ENCODE assay signal across 9 cellular contexts in genomic region chr12:48680861-48681260, GRCh38. TPM values are rescaled to one million over a fixed set of nuclear protein-coding genes. Genes with fewer than 3 reads are reported as not detected.
DNase-seq lines count a peak whose midpoint lies in the region; ATAC-seq and TF ChIP-seq lines count a peak whose summit lies in the region.
"Had no signal": no experiment of that assay in that cellular context is flagged by ENCODE, and none has a peak within 500 bp of the region (broad histone marks: within the 10 kb centered on the region; RNA-seq: fewer than 3 reads in every experiment).

No MANE protein-coding gene starts in this region.

- 72 to 80% methylated on average over 9 to 12 of the region's 13 CpGs for WGBS in transverse colon (ENCODE audit: low coverage in 1 of 2), 2 donors

- H3K27me3 Mint-ChIP-seq in activated naive CD4-positive, alpha-beta T cell treated with anti-CD3 and anti-CD28 coated beads for 36 hours (ENCODE audit: low read depth) = no peaks in the 10 kb centered on the region

- peaks cover 48% of the 10 kb centered on the region for H3K4me1 ChIP-seq in lower lobe of right lung
- peaks cover 16 to 57% (median 34%) of the 10 kb centered on the region in 4 donors for H3K4me1 ChIP-seq in transverse colon

- no peaks in the 10 kb centered on the region for H3K9me3 Mint-ChIP-seq in activated naive CD4-positive, alpha-beta T cell treated with anti-CD3 and anti-CD28 coated beads for 36 hours

- H3K36me3 ChIP-seq in lower lobe of right lung (peaks cover 44% of the 10 kb centered on the region), transverse colon (peaks cover 0 to 20% (median 2%) of the 10 kb centered on the region in 4 donors)

- peaks cover 45% of the 10 kb centered on the region for H3K36me3 Mint-ChIP-seq in activated naive CD4-positive, alpha-beta T cell treated with anti-CD3 and anti-CD28 coated beads for 36 hours (ENCODE audit: low read depth)

- no peak for TF ChIP-seq POLR2A in transverse colon (IDR thresholded peaks at IDR 0.05)

- CTCF ChIA-PET in activated naive CD4-positive, alpha-beta T cell treated with anti-CD3 and anti-CD28 coated beads for 36 hours (lab: Charles Lee) = no interaction called here

- H3K27ac ChIP-seq in lower lobe of right lung = no peak overlapping the region
- H3K27ac ChIP-seq in transverse colon = peak overlapping the region in 2 of 4 donors; percentile 96 to 97

- H3K4me3 Mint-ChIP-seq in activated naive CD4-positive, alpha-beta T cell treated with anti-CD3 and anti-CD28 coated beads for 36 hours = peak overlapping the region; percentile 98

- peak overlapping the region; percentile 93 for H3K27ac Mint-ChIP-seq in activated naive CD4-positive, alpha-beta T cell treated with anti-CD3 and anti-CD28 coated beads for 36 hours

- intact Hi-C loops in activated naive CD4-positive, alpha-beta T cell treated with anti-CD3 and anti-CD28 coated beads for 36 hours (cut with micrococcal nuclease) = loop anchor here (5.0 kb wide), 1 partner anchor 116 kb away; no protein-coding TSS in a partner anchor
- intact Hi-C loops in lower lobe of right lung (cut with DNase I) (no loop called here), transverse colon (cut with DNase I; ENCODE audit: low total_unique reads) (no loop called here)

- in situ Hi-C loops in astrocyte of the cerebellum (cut with HindIII; ENCODE audit: low sequenced_read_pairs) (no loop called here), transverse colon (cut with MboI; ENCODE audit: low pct_ligation_motif_present in 1 of 4, low pct_unique_long_range_greater_than_20kb in 1 of 4, low sequenced_read_pairs in 3 of 4) (no loop called here)

- no peak for TF ChIP-seq CTCF in astrocyte of the cerebellum (IDR thresholded peaks at IDR 0.05; ENCODE audit: low read depth, low read length, missing control alignments)
- TF ChIP-seq CTCF in lower lobe of right lung (IDR thresholded peaks at IDR 0.05) = no peak
- TF ChIP-seq CTCF in transverse colon (IDR thresholded peaks at IDR 0.05) = no peak

- DNase-seq in activated naive CD4-positive, alpha-beta T cell treated with anti-CD3 and anti-CD28 coated beads for 36 hours = no peak
- DNase-seq in activated naive CD4-positive, alpha-beta T cell treated with anti-CD3 and anti-CD28 coated beads, Interleukin-2, amount 50 U/mL, for 16 hours = no peak
- DNase-seq in astrocyte of the cerebellum (ENCODE audit: low read depth) = no peak
- DNase-seq in lower lobe of right lung = no peak
- DNase-seq in transverse colon = no peak
- DNase-seq: small intestine had no signal

- peak overlapping the region; percentile 98 for H3K4me3 ChIP-seq in astrocyte of the cerebellum (ENCODE audit: low read depth, low read length)
- peak overlapping the region; percentile 81 for H3K4me3 ChIP-seq in lower lobe of right lung
- peak overlapping the region; percentile 65 to 99 (median 89) for H3K4me3 ChIP-seq in transverse colon

- H3K27me3 ChIP-seq in lower lobe of right lung (ENCODE audit: low read depth) (no peaks in the 10 kb centered on the region), transverse colon (no peaks in the 10 kb centered on the region)

- H3K9me3 ChIP-seq in lower lobe of right lung (no peaks in the 10 kb centered on the region), transverse colon (no peaks in the 10 kb centered on the region)

- ATAC-seq in lower lobe of right lung (no peak), HG03469 (IDR thresholded peaks at IDR 0.05; ENCODE audit: unreplicated experiment) (no peak), HG02938 (IDR thresholded peaks at IDR 0.05; ENCODE audit: unreplicated experiment) (no peak), GM18907 (IDR thresholded peaks at IDR 0.05; ENCODE audit: unreplicated experiment) (no peak)

- no peak for TF ChIP-seq EP300 in transverse colon (IDR thresholded peaks at IDR 0.05; ENCODE audit: low read depth)

- H3K4me1 Mint-ChIP-seq in activated naive CD4-positive, alpha-beta T cell treated with anti-CD3 and anti-CD28 coated beads for 36 hours (ENCODE audit: low read depth) = peaks cover 57% of the 10 kb centered on the region

RNA-seq across cellular contexts. Expression of gene KANSL2, which starts 1.2 kb away (rescaled TPM):
- total RNA-seq in activated naive CD4-positive, alpha-beta T cell treated with anti-CD3 and anti-CD28 coated beads for 36 hours = 10 to 100 TPM; 37.9 to 39.1 TPM
- total RNA-seq in lower lobe of right lung (38.3 TPM), transverse colon (10 to 100 TPM; 12.7 to 80.8 (median 39.7) TPM)

RNA-seq across cellular contexts. Expression of gene CCNT1, which starts 35.6 kb away (rescaled TPM):
- total RNA-seq in activated naive CD4-positive, alpha-beta T cell treated with anti-CD3 and anti-CD28 coated beads for 36 hours = 10 to 100 TPM; 73.8 to 77.0 TPM
- 34.1 TPM for total RNA-seq in lower lobe of right lung
- total RNA-seq in transverse colon = 10 to 100 TPM in 3 of 4 donors, 1 to 10 TPM in 1; 10.0 to 29.4 (median 23.6) TPM
